Comparison of ENCODE assay signal across 28 cellular contexts in the genomic region with DNA sequence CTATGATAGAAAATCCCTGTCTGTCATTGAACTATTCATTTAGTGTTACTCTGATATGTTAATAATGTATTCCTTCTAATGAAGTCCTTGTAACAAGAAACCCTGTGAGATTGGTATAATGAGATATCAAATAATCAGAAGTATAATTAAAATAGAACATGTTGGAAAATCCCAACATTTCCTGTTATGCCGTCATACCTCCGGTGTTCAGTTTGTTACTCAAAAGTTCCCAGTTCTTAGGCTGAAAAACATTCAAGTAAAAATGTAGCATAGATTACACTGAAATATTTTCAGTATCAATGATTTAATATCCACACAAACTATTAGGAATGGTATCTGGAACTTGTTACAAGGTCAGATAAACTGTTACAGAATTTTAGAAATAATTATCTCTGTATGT.
"Had no signal": no experiment of that assay in that cellular context is flagged by ENCODE, and none has a peak within 500 bp of the region (broad histone marks: within the 10 kb centered on the region; RNA-seq: fewer than 3 reads in every experiment).

No MANE protein-coding gene starts in this region.

- DNase-seq: activated B cell treated with CpG ODN at 0.5 μM for 24 hours; activated CD4-positive, alpha-beta memory T cell treated with anti-CD3 and anti-CD28 coated beads for 36 hours; activated CD4-positive, alpha-beta T cell treated with anti-CD3 and anti-CD28 coated beads for 36 hours; activated CD4-positive, alpha-beta T cell treated with anti-CD3 and anti-CD28 coated beads, Interleukin-2, amount 10 ng/mL, durations not matched to agents 24 days and 14 days; activated CD8-positive, alpha-beta memory T cell treated with anti-CD3 and anti-CD28 coated beads, Interleukin-2, amount 10 ng/mL, durations not matched to agents 7 days and 5 days; activated CD8-positive, alpha-beta memory T cell treated with anti-CD3 and anti-CD28 coated beads, Interleukin-2, amount 50 U/mL, for 4 hours; activated CD8-positive, alpha-beta T cell treated with anti-CD3 and anti-CD28 coated beads, Interleukin-2, amount 10 ng/mL, durations not matched to agents 7 days and 5 days; activated effector memory CD4-positive, alpha-beta T cell treated with anti-CD3 and anti-CD28 coated beads, Interleukin-2, amount 50 U/mL, for 16 hours; activated naive CD4-positive, alpha-beta T cell treated with anti-CD3 and anti-CD28 coated beads for 36 hours; activated naive CD8-positive, alpha-beta T cell treated with anti-CD3 and anti-CD28 coated beads for 36 hours; activated naive CD8-positive, alpha-beta T cell treated with anti-CD3 and anti-CD28 coated beads, Interleukin-2, amount 50 U/mL, for 24 hours; activated T-cell treated with anti-CD3 and anti-CD28 coated beads, Interleukin-2, amount 50 U/mL, for 1 hour; activated T-cell treated with anti-CD3 and anti-CD28 coated beads, Interleukin-2, amount 50 U/mL, for 48 hours; adrenal gland; amygdala; aorta; body of pancreas; caudate nucleus; cerebellar nuclear complex; colonic mucosa; effector CD4-positive, alpha-beta T cell; effector memory CD8-positive, alpha-beta T cell; esophagus squamous epithelium; foreskin melanocyte; SW 1271; T-cell; T1000; WERI-Rb-1 had no signal
